31 cellular contexts compared by ENCODE assay signal in the genomic region with DNA sequence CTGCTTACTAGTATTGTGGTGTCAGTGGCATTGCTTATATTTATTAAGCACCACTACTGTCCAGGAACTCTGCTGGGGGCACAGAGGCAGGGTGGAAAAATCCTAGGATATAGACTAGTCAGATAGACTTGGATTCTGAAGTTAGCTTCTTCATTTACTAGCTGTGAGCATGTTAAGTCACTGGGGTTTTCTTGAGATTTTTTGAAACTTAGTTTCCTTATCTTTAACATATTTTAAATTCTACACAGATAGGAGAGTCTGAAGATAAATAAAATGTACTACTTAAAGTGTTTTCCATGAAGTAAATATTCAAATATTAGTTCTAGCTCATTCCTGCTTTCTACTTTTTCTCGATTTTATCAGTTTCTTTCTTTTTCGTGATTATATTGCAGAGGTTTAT.
"Had no signal": no experiment of that assay in that cellular context is flagged by ENCODE, and none has a peak within 500 bp of the region (broad histone marks: within the 10 kb centered on the region; RNA-seq: fewer than 3 reads in every experiment).

No MANE protein-coding gene starts in this region.

- H3K27ac ChIP-seq: body of pancreas, brain microvascular endothelial cell, breast epithelium, WERI-Rb-1 had no signal

- H3K36me3 ChIP-seq: brain microvascular endothelial cell, breast epithelium, WERI-Rb-1 had no signal

- DNase-seq: activated CD4-positive, alpha-beta memory T cell treated with anti-CD3 and anti-CD28 coated beads, Interleukin-2, amount 10 ng/mL, durations not matched to agents 7 days and 5 days; activated CD4-positive, alpha-beta T cell treated with anti-CD3 and anti-CD28 coated beads for 1 hour; activated CD4-positive, alpha-beta T cell treated with anti-CD3 and anti-CD28 coated beads for 36 hours; activated CD4-positive, alpha-beta T cell treated with anti-CD3 and anti-CD28 coated beads for 48 hours; activated CD4-positive, alpha-beta T cell treated with anti-CD3 and anti-CD28 coated beads, Interleukin-2, amount 10 ng/mL, durations not matched to agents 7 days and 5 days; activated CD4-positive, alpha-beta T cell treated with anti-CD3 and anti-CD28 coated beads, Interleukin-2, amount 50 U/mL, for 48 hours; activated CD4-positive, CD25-positive, alpha-beta regulatory T cell; activated CD8-positive, alpha-beta memory T cell treated with anti-CD3 and anti-CD28 coated beads for 24 hours; activated CD8-positive, alpha-beta memory T cell treated with anti-CD3 and anti-CD28 coated beads, Interleukin-2, amount 10 ng/mL, durations not matched to agents 7 days and 5 days; activated CD8-positive, alpha-beta memory T cell treated with anti-CD3 and anti-CD28 coated beads, Interleukin-2, amount 50 U/mL, for 48 hours; activated CD8-positive, alpha-beta T cell treated with anti-CD3 and anti-CD28 coated beads, Interleukin-2, amount 10 ng/mL, durations not matched to agents 7 days and 5 days; activated effector memory CD4-positive, alpha-beta T cell treated with Interleukin-2 at 50 U/mL for 16 hours; activated gamma-delta T cell; activated naive CD4-positive, alpha-beta T cell treated with anti-CD3 and anti-CD28 coated beads, Interleukin-2, amount 10 ng/mL, durations not matched to agents 7 days and 5 days; activated naive CD4-positive, alpha-beta T cell treated with Interleukin-2 at 50 U/mL for 16 hours; activated naive CD8-positive, alpha-beta T cell treated with anti-CD3 and anti-CD28 coated beads, Interleukin-2, amount 10 ng/mL, durations not matched to agents 7 days and 5 days; activated naive CD8-positive, alpha-beta T cell treated with anti-CD3 and anti-CD28 coated beads, Interleukin-2, amount 50 U/mL, for 24 hours; activated T-cell treated with anti-CD3 and anti-CD28 coated beads, Interleukin-2, amount 50 U/mL, for 24 hours; activated T-cell treated with anti-CD3 and anti-CD28 coated beads, Interleukin-2, amount 50 U/mL, for 48 hours; amniotic stem cell; aorta; body of pancreas; brain microvascular endothelial cell; central memory CD4-positive, alpha-beta T cell; T-helper 1 cell; T-helper 2 cell; T-helper 9 cell; WERI-Rb-1 had no signal

- H3K9me3 ChIP-seq: body of pancreas, breast epithelium had no signal

- H3K4me3 ChIP-seq: body of pancreas, breast epithelium had no signal

- H3K27me3 ChIP-seq: body of pancreas, brain microvascular endothelial cell, breast epithelium had no signal

- H3K4me1 ChIP-seq: body of pancreas, breast epithelium had no signal

- ATAC-seq: activated CD4-positive, alpha-beta T cell treated with anti-CD3 and anti-CD28 coated beads for 36 hours; activated CD4-positive, CD25-positive, alpha-beta regulatory T cell treated with anti-CD3 and anti-CD28 coated beads, Interleukin-2, amount 50 U/mL, for 24 hours; activated CD8-positive, alpha-beta memory T cell treated with anti-CD3 and anti-CD28 coated beads, Interleukin-2, amount 10 ng/mL, durations not matched to agents 7 days and 5 days; activated CD8-positive, alpha-beta T cell treated with anti-CD3 and anti-CD28 coated beads, Interleukin-2, amount 10 ng/mL, durations not matched to agents 7 days and 5 days; activated naive CD8-positive, alpha-beta T cell treated with anti-CD3 and anti-CD28 coated beads, Interleukin-2, amount 50 U/mL, for 24 hours; body of pancreas; WTC11 had no signal
